ENCODE assay signal across 13 cellular contexts in genomic region chr7:112873831-112874553, GRCh38.
DNase-seq lines count a peak whose midpoint lies in the region; ATAC-seq, FAIRE-seq and TF ChIP-seq lines count a peak whose summit lies in the region.
"Had no signal": no experiment of that assay in that cellular context is flagged by ENCODE, and none has a peak within 500 bp of the region (broad histone marks: within the 10 kb centered on the region; RNA-seq: fewer than 3 reads in every experiment).

No MANE protein-coding gene starts in this region.

- peaks cover 9% of the 10 kb centered on the region for H3K79me2 ChIP-seq in astrocyte (ENCODE audit: insufficient read depth, low read length)

- peaks cover 0 to 4% of the 10 kb centered on the region in 2 experiments; a peak in 1 of 3 replicates for H3K36me3 ChIP-seq in HEK293 (ENCODE audit: control insufficient read depth in 2 of 2, insufficient read depth in 1 of 2, low read length in 2 of 2)
- no peaks in the 10 kb centered on the region for H3K36me3 ChIP-seq in astrocyte (ENCODE audit: insufficient read depth, low read length)
- H3K36me3 ChIP-seq: vagina had no signal

- H3K27me3 Mint-ChIP-seq in astrocyte (ENCODE audit: low read depth, unreplicated experiment) (no peaks in the 10 kb centered on the region), type B pancreatic cell (no peaks in the 10 kb centered on the region)

- H2AFZ ChIP-seq in astrocyte (ENCODE audit: low read depth, low read length), result no peak overlapping the region

- H3K4me1 ChIP-seq in HEK293 (ENCODE audit: control insufficient read depth, insufficient read depth, low read length) (no peaks in the 10 kb centered on the region), astrocyte (ENCODE audit: insufficient read depth, low read length) (no peaks in the 10 kb centered on the region)

- H3K36me3 Mint-ChIP-seq in astrocyte (ENCODE audit: low read depth, unreplicated experiment) (peaks cover 7% of the 10 kb centered on the region), type B pancreatic cell (peaks cover 24% of the 10 kb centered on the region)

- H3K9ac ChIP-seq in astrocyte (ENCODE audit: low read length), result no peak overlapping the region

- FAIRE-seq in GM18507 (lab: Jason Lieb, UNC) (peak; percentile 46), astrocyte (lab: Jason Lieb, UNC) (no peak)

- DNase-seq in GM18507 (ENCODE audit: extremely low spot score, insufficient read length, low read depth) (no peak), astrocyte (ENCODE audit: low read depth) (peak; percentile 80), type B pancreatic cell (ENCODE audit: extremely low spot score, unreplicated experiment) (no peak), retina (no peak), NOMO-1 treated with dmso at 0.1 percent for 144 hours (lab: John Stamatoyannopoulos, UW; ENCODE audit: unreplicated experiment) (no peak)
- DNase-seq in activated CD4-positive, alpha-beta T cell treated with anti-CD3 and anti-CD28 coated beads for 1 hour, result no peak
- DNase-seq: activated CD8-positive, alpha-beta T cell treated with anti-CD3 and anti-CD28 coated beads, Interleukin-2, amount 10 ng/mL, durations not matched to agents 7 days and 5 days; caudate nucleus; NCI-H1105; stimulated activated CD4-positive, alpha-beta T cell treated with anti-CD3 and anti-CD28 coated beads, Interleukin-2, amount 100 ng/mL, for 24 hours had no signal

- POLR2A ChIA-PET in HEK293 (lab: Yijun Ruan, JAX), result no interaction called here

- no peaks in the 10 kb centered on the region for H3K27me3 ChIP-seq in astrocyte (ENCODE audit: insufficient read depth, low read length)
- H3K27me3 ChIP-seq: vagina had no signal

- H3K9me3 Mint-ChIP-seq in astrocyte (ENCODE audit: unreplicated experiment) (peaks cover 2% of the 10 kb centered on the region), type B pancreatic cell (peaks cover 12% of the 10 kb centered on the region)

- no peaks in the 10 kb centered on the region for H3K9me3 ChIP-seq in HEK293 (ENCODE audit: control insufficient read depth, insufficient read depth, low read depth, low read length)
- H3K9me3 ChIP-seq in astrocyte (ENCODE audit: insufficient read depth, low read depth, low read length), result no peaks in the 10 kb centered on the region
- H3K9me3 ChIP-seq: vagina had no signal

- H3K4me2 ChIP-seq in astrocyte (ENCODE audit: low read length), result no peak overlapping the region

- peak; percentile 66 for ATAC-seq in HG03442 (IDR thresholded peaks at IDR 0.05; ENCODE audit: unreplicated experiment)
- ATAC-seq: activated CD8-positive, alpha-beta T cell treated with anti-CD3 and anti-CD28 coated beads, Interleukin-2, amount 10 ng/mL, durations not matched to agents 7 days and 5 days had no signal

- H3K4me3 Mint-ChIP-seq in astrocyte (ENCODE audit: unreplicated experiment), result no peak overlapping the region
- no peak overlapping the region for H3K4me3 Mint-ChIP-seq in type B pancreatic cell
- H3K4me3 Mint-ChIP-seq: activated CD8-positive, alpha-beta T cell treated with anti-CD3 and anti-CD28 coated beads, Interleukin-2, amount 10 ng/mL, durations not matched to agents 7 days and 5 days had no signal

- H3K27ac Mint-ChIP-seq in astrocyte (ENCODE audit: unreplicated experiment) (no peak overlapping the region), type B pancreatic cell (no peak overlapping the region)
- H3K27ac Mint-ChIP-seq: activated CD8-positive, alpha-beta T cell treated with anti-CD3 and anti-CD28 coated beads, Interleukin-2, amount 10 ng/mL, durations not matched to agents 7 days and 5 days had no signal

- TF ChIP-seq CTCF in HEK293 (tag by site-specific recombination; IDR thresholded peaks at IDR 0.05) (no peak), astrocyte (IDR thresholded peaks at IDR 0.05; ENCODE audit: insufficient read depth, low read depth, low read length) (no peak), type B pancreatic cell (conservative IDR thresholded peaks at IDR 0.05) (no peak)

- H3K4me3 ChIP-seq in HEK293 (ENCODE audit: low read depth, low read length), result no peak overlapping the region
- no peak overlapping the region for H3K4me3 ChIP-seq in astrocyte (ENCODE audit: insufficient read depth, low read depth, low read length)
- H3K4me3 ChIP-seq: vagina had no signal

- H3K27ac ChIP-seq in HEK293 (ENCODE audit: extremely low read depth, low read depth, low read length) (no peak overlapping the region), astrocyte (ENCODE audit: low read depth, low read length) (no peak overlapping the region)
- H3K27ac ChIP-seq: vagina had no signal

- H3K4me1 Mint-ChIP-seq in astrocyte (ENCODE audit: low read depth, unreplicated experiment) (peaks cover 10% of the 10 kb centered on the region), type B pancreatic cell (ENCODE audit: unreplicated experiment) (peaks cover 8% of the 10 kb centered on the region)

- H4K20me1 ChIP-seq in astrocyte (ENCODE audit: insufficient read depth, low read length), result peaks cover 15% of the 10 kb centered on the region

- CTCF ChIA-PET in HEK293 (lab: Yijun Ruan, JAX), result no interaction called here

TF ChIP-seq in HEK293, 187 proteins besides CTCF, POLR2A, EP300 and RAD21:
- TF ChIP-seq ZNF146 (tag by site-specific recombination; IDR thresholded peaks at IDR 0.05), result peak; percentile 62; the same call in 1 of the 2 replicates
- peak; percentile 51; the same call in 1 of the 2 replicates for TF ChIP-seq ZNF580 (tag by site-specific recombination; IDR thresholded peaks at IDR 0.05)
- TF ChIP-seq KLF9 (tag by site-specific recombination; IDR thresholded peaks at IDR 0.05; ENCODE audit: low read depth), result no peak
- TF ChIP-seq BCL6B (tag by site-specific recombination; IDR thresholded peaks at IDR 0.05), result no peak
- no peak for TF ChIP-seq EGR2 (tag by site-specific recombination; IDR thresholded peaks at IDR 0.05; ENCODE audit: low read depth)
